9 cellular contexts compared by ENCODE assay signal in the genomic region with DNA sequence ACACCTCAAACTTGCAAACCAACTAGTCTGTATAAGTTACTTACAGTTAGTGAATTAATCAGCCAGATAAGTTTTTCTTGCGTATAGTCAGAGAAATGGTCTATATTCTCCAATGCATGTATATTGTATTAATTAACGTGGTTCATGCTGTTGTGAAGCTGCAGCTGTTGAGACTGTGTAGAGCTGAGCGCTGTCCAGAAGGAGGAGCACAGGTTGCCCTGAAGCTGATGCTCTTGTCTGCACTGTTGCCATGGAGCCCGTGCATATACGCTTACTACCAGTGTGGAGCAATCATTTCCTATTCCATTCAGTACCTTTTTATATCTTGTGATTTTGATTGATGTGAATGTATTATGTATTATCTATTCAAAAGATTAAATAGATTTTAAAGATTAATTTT.
A peak's percentile ranks its signal among the peaks of the same experiment; 100 is the strongest.
DNase-seq lines count a peak whose midpoint lies in the region; ATAC-seq and TF ChIP-seq lines count a peak whose summit lies in the region.
"Had no signal": no experiment of that assay in that cellular context is flagged by ENCODE, and none has a peak within 500 bp of the region (broad histone marks: within the 10 kb centered on the region; RNA-seq: fewer than 3 reads in every experiment).

No MANE protein-coding gene starts in this region.

- peak; percentile 70 for ATAC-seq in HG03108 (IDR thresholded peaks at IDR 0.05; ENCODE audit: unreplicated experiment)
- peak; percentile 88 for ATAC-seq in RWPE2 (ENCODE audit: low read depth)
- ATAC-seq in HG03378 (IDR thresholded peaks at IDR 0.05; ENCODE audit: unreplicated experiment), result no peak

- POLR2A ChIA-PET in Caco-2 (lab: Charles Lee), result interaction anchor here (0.8 kb wide), 1 partner anchor 88 kb away, joined by 3 read pairs; no protein-coding TSS in a partner anchor

- DNase-seq in Caco-2, result peak; percentile 64 to 74
- no peak for DNase-seq in RWPE2 (ENCODE audit: low spot score)
- peak; percentile 77 for DNase-seq in amniotic epithelial cell (ENCODE audit: low read depth)
- DNase-seq in stimulated activated CD4-positive, alpha-beta T cell treated with anti-CD3 and anti-CD28 coated beads, Interleukin-15, amount 100 ng/mL, for 24 hours, result peak; percentile 36
- DNase-seq in foreskin melanocyte, result no peak
- no peak for DNase-seq in hippocampal formation (lab: John Stamatoyannopoulos, UW)

- H3K4me3 ChIP-seq in Caco-2 (ENCODE audit: low read depth, low read length) (no peak overlapping the region), RWPE2 (ENCODE audit: severe bottlenecking) (no peak overlapping the region)

- peaks cover 6% of the 10 kb centered on the region for H3K9me3 Mint-ChIP-seq in Caco-2 (ENCODE audit: unreplicated experiment)
- H3K9me3 Mint-ChIP-seq: stimulated activated naive CD8-positive, alpha-beta T cell treated with anti-CD3 and anti-CD28 coated beads, Interleukin-15, Interleukin-2, amounts not matched to agents 100 ng/mL and 50 ng/mL, for 24 hours had no signal

- H3K9me3 ChIP-seq in Caco-2 (no peaks in the 10 kb centered on the region), RWPE2 (ENCODE audit: severe bottlenecking) (no peaks in the 10 kb centered on the region)

- H3K27ac Mint-ChIP-seq in Caco-2 (ENCODE audit: unreplicated experiment), result no peak overlapping the region
- H3K27ac Mint-ChIP-seq: stimulated activated naive CD8-positive, alpha-beta T cell treated with anti-CD3 and anti-CD28 coated beads, Interleukin-15, Interleukin-2, amounts not matched to agents 100 ng/mL and 50 ng/mL, for 24 hours had no signal

- H3K4me1 ChIP-seq in Caco-2, result no peaks in the 10 kb centered on the region
- H3K4me1 ChIP-seq in RWPE2 (ENCODE audit: insufficient read depth, poor library complexity, severe bottlenecking), result no peaks in the 10 kb centered on the region

- H3K27me3 Mint-ChIP-seq in Caco-2 (ENCODE audit: insufficient read depth, unreplicated experiment), result no peaks in the 10 kb centered on the region

- BruUV-seq in Caco-2 (replicated peaks; lab: Mats Ljungman, UMichigan), result no TSS peak

- no peaks in the 10 kb centered on the region for H3K36me3 Mint-ChIP-seq in Caco-2 (ENCODE audit: insufficient read depth, unreplicated experiment)

- H3K27me3 ChIP-seq in Caco-2 (replicated peaks; ENCODE audit: control insufficient read depth, insufficient read depth, low read length) (no peaks in the 10 kb centered on the region), RWPE2 (ENCODE audit: insufficient read depth, poor library complexity, severe bottlenecking) (no peaks in the 10 kb centered on the region)

- TF ChIP-seq CTCF in Caco-2 (IDR thresholded peaks at IDR 0.05; ENCODE audit: insufficient read depth in 1 of 2, low read depth in 1 of 2, low read length in 1 of 2, severe bottlenecking in 1 of 2, unreplicated experiment in 1 of 2) (peak; percentile 28 to 71), RWPE2 (IDR thresholded peaks at IDR 0.05; ENCODE audit: poor library complexity, severe bottlenecking) (peak; percentile 25)

- H3K36me3 ChIP-seq in Caco-2 (ENCODE audit: control insufficient read depth, insufficient read depth, low read length) (no peaks in the 10 kb centered on the region), RWPE2 (ENCODE audit: low read depth) (no peaks in the 10 kb centered on the region)

- intact Hi-C loops in Caco-2 (cut with micrococcal nuclease; ENCODE audit: unreplicated experiment), result loop anchor here (1.0 to 5.0 kb wide), 2 partner anchors 72 to 73 kb away; no protein-coding TSS in a partner anchor

- no peaks in the 10 kb centered on the region for H3K4me1 Mint-ChIP-seq in Caco-2 (ENCODE audit: low read depth, unreplicated experiment)

- CTCF ChIA-PET in Caco-2 (lab: Charles Lee), result interaction anchor here (1.3 to 2.1 kb wide), 3 partner anchors 71 to 111 kb away, joined by 3 to 10 read pairs (median 9); no protein-coding TSS in a partner anchor

- no peak overlapping the region for H3K4me3 Mint-ChIP-seq in Caco-2 (ENCODE audit: unreplicated experiment)
- H3K4me3 Mint-ChIP-seq: stimulated activated naive CD8-positive, alpha-beta T cell treated with anti-CD3 and anti-CD28 coated beads, Interleukin-15, Interleukin-2, amounts not matched to agents 100 ng/mL and 50 ng/mL, for 24 hours had no signal

- no peak overlapping the region for H3K27ac ChIP-seq in RWPE2 (ENCODE audit: poor library complexity, severe bottlenecking)

Comparison
In these comparisons a context has a peak if more than half of its experiments do, and no peak if none do; other contexts are left out.
1. DNase-seq: peak in Caco-2 (2 of 2), amniotic epithelial cell (single experiment) and stimulated activated CD4-positive, alpha-beta T cell treated with anti-CD3 and anti-CD28 coated beads, Interleukin-15, amount 100 ng/mL, for 24 hours (single experiment); none in RWPE2 (single experiment), foreskin melanocyte (single experiment) and hippocampal formation (0 of 2).